In the genomic region with DNA sequence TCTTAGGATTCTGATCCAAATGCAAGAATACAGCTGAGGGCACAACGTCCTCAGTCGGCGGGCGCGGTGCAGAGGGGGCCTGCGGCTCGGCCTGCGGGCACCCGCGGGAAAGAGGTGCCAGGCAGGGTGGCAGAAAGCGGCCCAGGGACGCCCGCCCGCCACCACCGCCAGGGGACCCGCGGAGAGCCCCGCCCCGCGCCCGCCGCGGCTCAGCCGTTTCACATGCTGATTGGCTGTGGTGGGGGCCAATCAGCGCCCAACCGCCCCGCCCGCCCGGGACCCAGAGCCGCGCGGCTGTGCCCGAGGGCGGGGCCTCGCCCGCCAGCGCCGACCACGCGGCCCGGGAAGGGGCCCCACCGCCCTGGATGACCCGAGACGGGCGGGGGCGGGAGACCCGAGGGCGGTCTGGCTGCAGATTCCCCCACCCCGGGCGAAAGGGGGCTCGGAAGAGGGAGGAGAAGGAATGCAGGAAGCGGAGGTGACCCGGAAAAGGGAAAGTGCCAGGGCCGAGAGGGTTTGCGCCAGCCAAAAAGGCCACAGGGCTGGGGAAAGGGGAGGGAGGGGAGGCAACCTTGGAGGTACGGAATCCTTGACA, we compare ENCODE assay signal across 1 cellular context.
A peak's percentile ranks its signal among the peaks of the same experiment; 100 is the strongest.
TF ChIP-seq lines count a peak whose summit lies in the region.

No MANE protein-coding gene starts in this region.

TF ChIP-seq in A549, 52 proteins besides CTCF, POLR2A, EP300 and RAD21 (continued from another document):
- TF ChIP-seq, protein P1, sequence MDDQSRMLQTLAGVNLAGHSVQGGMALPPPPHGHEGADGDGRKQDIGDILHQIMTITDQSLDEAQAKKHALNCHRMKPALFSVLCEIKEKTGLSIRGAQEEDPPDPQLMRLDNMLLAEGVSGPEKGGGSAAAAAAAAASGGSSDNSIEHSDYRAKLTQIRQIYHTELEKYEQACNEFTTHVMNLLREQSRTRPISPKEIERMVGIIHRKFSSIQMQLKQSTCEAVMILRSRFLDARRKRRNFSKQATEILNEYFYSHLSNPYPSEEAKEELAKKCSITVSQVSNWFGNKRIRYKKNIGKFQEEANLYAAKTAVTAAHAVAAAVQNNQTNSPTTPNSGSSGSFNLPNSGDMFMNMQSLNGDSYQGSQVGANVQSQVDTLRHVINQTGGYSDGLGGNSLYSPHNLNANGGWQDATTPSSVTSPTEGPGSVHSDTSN (IDR thresholded peaks at IDR 0.05), result peak; percentile 85
- TF ChIP-seq HEYL (CRISPR knock-in tag; IDR thresholded peaks at IDR 0.05) (no peak), PHF8 (IDR thresholded peaks at IDR 0.05; ENCODE audit: borderline replicate concordance, low read depth) (peak; percentile 64; the same call in 1 of the 2 replicates), BCL3 (IDR thresholded peaks at IDR 0.05) (peak; percentile 79; the same call in 1 of the 3 replicates), SREBF2 (IDR thresholded peaks at IDR 0.05) (no peak), CBX8 (IDR thresholded peaks at IDR 0.05) (no peak), JUN (IDR thresholded peaks at IDR 0.05) (peak; percentile 64 to 81; a peak in 3 of 5 replicates), ZSCAN20 (CRISPR knock-in tag; IDR thresholded peaks at IDR 0.05) (no peak), RARB (CRISPR knock-in tag; IDR thresholded peaks at IDR 0.05) (no peak), NR3C1 (IDR thresholded peaks at IDR 0.05) (no peak), POLR2AphosphoS2 (conservative IDR thresholded peaks at IDR 0.05; ENCODE audit: low read length) (no peak), MAX (IDR thresholded peaks at IDR 0.05) (peak; percentile 65), MYC (IDR thresholded peaks at IDR 0.05; ENCODE audit: borderline replicate concordance, low read length) (peak; percentile 76; the same call in 1 of the 2 replicates), ELK1 (IDR thresholded peaks at IDR 0.05; ENCODE audit: low read depth, low read length) (no peak), EHMT2 (IDR thresholded peaks at IDR 0.05; ENCODE audit: low read depth) (no peak), TP53 (CRISPR knock-in tag; IDR thresholded peaks at IDR 0.05) (no peak)
- TF ChIP-seq, protein P2, sequence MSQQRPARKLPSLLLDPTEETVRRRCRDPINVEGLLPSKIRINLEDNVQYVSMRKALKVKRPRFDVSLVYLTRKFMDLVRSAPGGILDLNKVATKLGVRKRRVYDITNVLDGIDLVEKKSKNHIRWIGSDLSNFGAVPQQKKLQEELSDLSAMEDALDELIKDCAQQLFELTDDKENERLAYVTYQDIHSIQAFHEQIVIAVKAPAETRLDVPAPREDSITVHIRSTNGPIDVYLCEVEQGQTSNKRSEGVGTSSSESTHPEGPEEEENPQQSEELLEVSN (IDR thresholded peaks at IDR 0.05; ENCODE audit: borderline replicate concordance, low read depth), result peak; percentile 54; the same call in 1 of the 2 replicates
TF ChIP-seq in A549: peak in this region for 10.
